ENCODE assay signal across 16 cellular contexts in the genomic region with DNA sequence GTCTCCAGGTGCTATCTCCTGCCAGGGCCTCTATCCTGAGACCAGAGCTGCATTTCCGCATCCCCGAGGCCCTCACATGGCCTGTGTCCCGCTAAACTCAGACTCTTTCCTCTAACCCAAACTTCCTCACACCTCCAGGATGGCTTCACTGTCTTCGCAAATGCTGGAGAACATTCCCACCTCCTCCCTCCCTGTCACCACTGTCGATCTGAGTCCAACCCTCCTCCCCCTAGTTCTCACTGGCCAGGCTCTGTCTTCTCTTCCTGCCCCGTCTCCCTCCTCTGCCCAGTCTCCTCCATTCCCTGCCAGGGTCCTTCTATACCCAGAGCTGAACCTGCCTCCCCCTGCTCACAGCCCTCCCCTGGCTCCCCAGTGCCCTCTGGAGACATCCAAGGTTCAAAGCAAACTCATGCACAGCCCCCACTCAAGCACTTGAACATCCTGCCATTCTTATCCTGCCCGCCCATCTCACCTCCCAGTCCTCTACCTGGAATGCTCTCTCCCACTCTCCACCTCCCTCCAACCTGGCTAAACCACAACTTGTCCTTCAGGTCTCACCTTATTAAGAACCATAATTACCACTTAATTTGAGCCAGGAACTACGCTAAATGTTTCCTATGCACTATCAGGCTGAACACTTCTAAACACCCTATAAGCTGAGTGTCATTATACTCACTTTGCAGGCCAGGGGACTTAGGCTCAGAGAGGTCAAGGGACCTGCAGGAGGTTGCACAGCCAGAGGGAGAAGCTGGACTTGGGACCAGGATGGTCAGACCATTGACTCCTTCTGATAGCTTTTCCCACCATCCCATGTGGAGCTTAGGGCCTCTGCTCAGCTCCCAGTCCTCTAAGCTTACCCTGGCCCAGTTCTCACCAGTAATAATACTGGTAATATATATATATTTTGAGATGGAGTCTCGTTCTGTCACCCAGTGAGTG. TPM values are rescaled to one million over a fixed set of nuclear protein-coding genes. Genes with fewer than 3 reads are reported as not detected.
DNase-seq lines count a peak whose midpoint lies in the region; ATAC-seq lines count a peak whose summit lies in the region.
"Had no signal": no experiment of that assay in that cellular context is flagged by ENCODE, and none has a peak within 500 bp of the region (broad histone marks: within the 10 kb centered on the region; RNA-seq: fewer than 3 reads in every experiment).

No MANE protein-coding gene starts in this region.

- H3K4me3 Mint-ChIP-seq in activated T-helper 17 cell treated with anti-CD3 and anti-CD28 coated beads, Interleukin-2, amount 50 U/mL, for 72 hours, result no peak overlapping the region
- peak overlapping the region; percentile 2 for H3K4me3 Mint-ChIP-seq in memory B cell

- H3K27ac ChIP-seq in stomach smooth muscle (ENCODE audit: low read length), result peak overlapping the region; percentile 53
- H3K27ac ChIP-seq: upper lobe of left lung had no signal

- peaks cover 7 to 28% of the 10 kb centered on the region in 2 donors for H3K36me3 ChIP-seq in stomach smooth muscle (ENCODE audit: control insufficient read depth in 2 of 2, insufficient read depth in 2 of 2, low read length in 2 of 2)

- H3K4me3 ChIP-seq in stomach smooth muscle (ENCODE audit: low read length in 2 of 2), result no peak overlapping the region
- H3K4me3 ChIP-seq: upper lobe of left lung had no signal

- peak; percentile 17 for DNase-seq in Right ventricle myocardium superior
- no peak for DNase-seq in cardiac septum (ENCODE audit: low spot score)
- no peak for DNase-seq in memory B cell (ENCODE audit: low spot score in 2 of 2)
- DNase-seq in mucosa of gallbladder (ENCODE audit: low spot score), result no peak
- DNase-seq in putamen (ENCODE audit: low spot score), result no peak
- DNase-seq in Ammon's horn (ENCODE audit: low spot score), result no peak
- DNase-seq: activated CD4-positive, alpha-beta T cell treated with anti-CD3 and anti-CD28 coated beads for 4 hours; cortex of kidney; DMS53; NCI-H1048; NCI-H2171; RPMI8226; upper lobe of left lung had no signal

- no peaks in the 10 kb centered on the region for H3K9me3 Mint-ChIP-seq in activated T-helper 17 cell treated with anti-CD3 and anti-CD28 coated beads, Interleukin-2, amount 50 U/mL, for 72 hours
- H3K9me3 Mint-ChIP-seq in memory B cell, result no peaks in the 10 kb centered on the region

- H3K9me3 ChIP-seq in stomach smooth muscle (ENCODE audit: control insufficient read depth in 2 of 2, low read length in 2 of 2), result no peaks in the 10 kb centered on the region
- H3K9me3 ChIP-seq: upper lobe of left lung had no signal

- H3K27me3 Mint-ChIP-seq in activated T-helper 17 cell treated with anti-CD3 and anti-CD28 coated beads, Interleukin-2, amount 50 U/mL, for 72 hours, result no peaks in the 10 kb centered on the region
- no peaks in the 10 kb centered on the region for H3K27me3 Mint-ChIP-seq in memory B cell

- H3K27me3 ChIP-seq in stomach smooth muscle (ENCODE audit: control insufficient read depth in 1 of 2, insufficient read depth in 2 of 2, low read length in 2 of 2), result no peaks in the 10 kb centered on the region
- H3K27me3 ChIP-seq: upper lobe of left lung had no signal

- ATAC-seq in Right ventricle myocardium superior (ENCODE audit: poor library complexity) (no peak), memory B cell (ENCODE audit: low read depth) (no peak)
- no peak for ATAC-seq in activated T-helper 17 cell treated with anti-CD3 and anti-CD28 coated beads, Interleukin-2, amount 50 U/mL, for 72 hours (replicated peaks)

- peaks cover 23% of the 10 kb centered on the region for H3K4me1 ChIP-seq in stomach smooth muscle (ENCODE audit: control insufficient read depth, insufficient read depth, low read length)

- intact Hi-C loops in Right ventricle myocardium superior (cut with DNase I), result no loop called here
- intact Hi-C loops in cardiac septum (cut with DNase I), result loop anchor here (10.0 kb wide), 1 partner anchor 52 kb away; a partner anchor contains a TSS

- no peak overlapping the region for H3K9ac ChIP-seq in stomach smooth muscle (ENCODE audit: low read length in 2 of 2)

- peak overlapping the region; percentile 67 for H3K27ac Mint-ChIP-seq in activated T-helper 17 cell treated with anti-CD3 and anti-CD28 coated beads, Interleukin-2, amount 50 U/mL, for 72 hours
- peak overlapping the region; percentile 63 for H3K27ac Mint-ChIP-seq in memory B cell

- H3K4me1 Mint-ChIP-seq in activated T-helper 17 cell treated with anti-CD3 and anti-CD28 coated beads, Interleukin-2, amount 50 U/mL, for 72 hours, result peaks cover 7% of the 10 kb centered on the region
- peaks cover 42% of the 10 kb centered on the region for H3K4me1 Mint-ChIP-seq in memory B cell

- peaks cover 21% of the 10 kb centered on the region for H3K36me3 Mint-ChIP-seq in activated T-helper 17 cell treated with anti-CD3 and anti-CD28 coated beads, Interleukin-2, amount 50 U/mL, for 72 hours (ENCODE audit: low read depth)
- H3K36me3 Mint-ChIP-seq in memory B cell, result peaks cover 6% of the 10 kb centered on the region

RNA-seq across cellular contexts. Expression of a gene that starts 1.0 kb away (rescaled TPM):
- total RNA-seq in Right ventricle myocardium superior (0.65 TPM), cardiac septum (0.86 TPM), mucosa of gallbladder (11.3 TPM)
- 1 to 10 TPM; 1.2 to 5.2 TPM for total RNA-seq in activated T-helper 17 cell treated with anti-CD3 and anti-CD28 coated beads, Interleukin-2, amount 50 U/mL, for 72 hours

RNA-seq across cellular contexts. Expression of a gene that starts 23.3 kb away (rescaled TPM):
- total RNA-seq in Right ventricle myocardium superior (530 TPM), cardiac septum (180 TPM), mucosa of gallbladder (139 TPM)
- total RNA-seq in activated T-helper 17 cell treated with anti-CD3 and anti-CD28 coated beads, Interleukin-2, amount 50 U/mL, for 72 hours, result 100 to 1,000 TPM in 1 of 2 donors, 10 to 100 TPM in 1; 67.0 to 101 TPM

RNA-seq across cellular contexts. Expression of a gene that starts 25.9 kb away (rescaled TPM):
- total RNA-seq in Right ventricle myocardium superior (0.46 TPM), cardiac septum (1.0 TPM), mucosa of gallbladder (0.92 TPM)
- 1 to 10 TPM in 1 of 2 donors, under 1 TPM in 1; 0.37 to 1.5 TPM for total RNA-seq in activated T-helper 17 cell treated with anti-CD3 and anti-CD28 coated beads, Interleukin-2, amount 50 U/mL, for 72 hours
- total RNA-seq: liver had no signal

RNA-seq across cellular contexts. Expression of a gene that starts 29.6 kb away (rescaled TPM):
- total RNA-seq in Right ventricle myocardium superior, result 2.3 TPM
- 3.6 TPM for total RNA-seq in cardiac septum
- total RNA-seq in activated T-helper 17 cell treated with anti-CD3 and anti-CD28 coated beads, Interleukin-2, amount 50 U/mL, for 72 hours, result 10 to 100 TPM; 15.2 to 19.8 TPM
- total RNA-seq in mucosa of gallbladder, result 7.4 TPM

RNA-seq across cellular contexts. Expression of a gene that starts 31.5 kb away (rescaled TPM):
- total RNA-seq in Right ventricle myocardium superior (not detected), cardiac septum (not detected), mucosa of gallbladder (0.37 TPM)
- under 1 TPM; 0.09 to 0.32 TPM for total RNA-seq in activated T-helper 17 cell treated with anti-CD3 and anti-CD28 coated beads, Interleukin-2, amount 50 U/mL, for 72 hours
